In the genomic region with DNA sequence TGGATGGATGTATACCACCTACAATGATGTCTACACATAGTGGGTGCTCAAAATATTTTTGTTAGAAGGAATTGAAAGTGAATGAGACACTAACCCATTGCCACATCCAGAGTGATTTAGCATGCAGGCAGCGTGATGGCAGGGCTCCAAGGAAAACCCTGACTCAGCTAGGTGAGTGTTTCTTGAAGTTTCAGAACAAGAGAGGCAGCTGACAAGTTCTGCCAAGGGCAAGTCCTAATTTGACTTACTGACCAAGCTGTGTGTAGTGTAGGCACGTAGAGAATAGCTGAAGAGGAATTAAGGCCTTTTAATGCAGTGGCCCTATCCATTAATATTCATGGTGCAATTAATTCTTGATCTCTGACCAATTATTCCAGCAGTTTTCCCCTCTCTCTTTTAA, we compare ENCODE assay signal across 13 cellular contexts.
DNase-seq lines count a peak whose midpoint lies in the region; ATAC-seq and TF ChIP-seq lines count a peak whose summit lies in the region.
"Had no signal": no experiment of that assay in that cellular context is flagged by ENCODE, and none has a peak within 500 bp of the region (broad histone marks: within the 10 kb centered on the region; RNA-seq: fewer than 3 reads in every experiment).

No MANE protein-coding gene starts in this region.

- no peaks in the 10 kb centered on the region for H3K4me1 ChIP-seq in BE2C

- no peaks in the 10 kb centered on the region for H3K36me3 ChIP-seq in BE2C

- no peak for TF ChIP-seq CTCF in BE2C (IDR thresholded peaks at IDR 0.05; ENCODE audit: low read depth, low read length)

- ATAC-seq in GM21360 (IDR thresholded peaks at IDR 0.05; ENCODE audit: unreplicated experiment) (peak; percentile 57), HG03558 (IDR thresholded peaks at IDR 0.05; ENCODE audit: extremely low read depth, unreplicated experiment) (peak; percentile 41), HG02973 (IDR thresholded peaks at IDR 0.05; ENCODE audit: unreplicated experiment) (no peak)
- ATAC-seq: left colon had no signal

- DNase-seq in DMS79 (lab: John Stamatoyannopoulos, UW) (peak; percentile 0), epithelial cell of prostate (ENCODE audit: low read depth, low spot score) (peak; percentile 96), NCI-H2196 (lab: John Stamatoyannopoulos, UW; ENCODE audit: unreplicated experiment) (no peak), superior temporal gyrus (ENCODE audit: extremely low spot score) (no peak), BE2C (no peak)
- DNase-seq: amniotic stem cell, NCI-H1436 treated with DMSO at 0.1 percent for 48 hours, posterior cingulate gyrus, SHP77 had no signal

- H3K4me3 ChIP-seq in BE2C (ENCODE audit: low read depth, low read length) = no peak overlapping the region

- H3K9me3 ChIP-seq in BE2C = no peaks in the 10 kb centered on the region

- H3K27me3 ChIP-seq in BE2C = no peaks in the 10 kb centered on the region

- H3K27ac ChIP-seq in epithelial cell of prostate = peak overlapping the region; percentile 79

Comparison
In these comparisons a context has a peak if more than half of its experiments do, and no peak if none do; other contexts are left out.
1. DNase-seq: peak in DMS79 (single experiment) and epithelial cell of prostate (single experiment); none in NCI-H2196 (single experiment), superior temporal gyrus (single experiment) and BE2C (single experiment).